ENCODE assay signal across 13 cellular contexts in the genomic region with DNA sequence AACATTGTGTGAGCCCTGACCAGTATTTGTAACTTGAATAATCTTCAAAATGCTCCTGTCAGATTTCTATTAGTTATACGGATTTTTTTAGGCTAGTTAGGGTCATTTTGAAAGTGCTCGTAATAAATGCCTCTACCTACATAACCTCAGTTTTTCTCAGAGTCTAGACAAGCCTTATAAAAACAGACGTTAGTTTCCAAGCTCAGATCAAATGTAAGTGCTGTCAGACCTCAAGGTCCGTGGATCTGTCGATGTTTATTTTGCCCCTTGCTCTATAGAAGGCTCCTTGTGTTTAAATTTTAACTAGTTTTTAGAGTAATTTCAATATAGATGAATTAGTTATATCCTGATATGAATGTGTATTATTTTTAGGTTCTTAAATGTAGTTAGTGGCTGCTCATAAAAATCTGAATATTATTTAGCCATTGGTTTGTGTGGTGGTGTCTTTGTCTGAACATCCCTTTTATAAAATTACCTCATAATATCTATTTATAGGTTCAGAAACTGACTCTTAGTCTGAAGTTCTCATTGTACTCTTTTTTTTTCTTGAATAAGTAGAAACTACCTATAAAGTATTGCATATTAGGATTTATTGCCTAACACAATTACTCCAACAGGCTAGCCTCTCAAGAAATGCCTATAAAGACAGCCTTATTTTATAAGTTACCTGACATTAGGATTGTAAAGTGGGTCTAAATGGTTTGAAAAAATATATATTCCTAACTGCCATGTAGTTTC.
DNase-seq lines count a peak whose midpoint lies in the region; ATAC-seq and TF ChIP-seq lines count a peak whose summit lies in the region.
"Had no signal": no experiment of that assay in that cellular context is flagged by ENCODE, and none has a peak within 500 bp of the region (broad histone marks: within the 10 kb centered on the region; RNA-seq: fewer than 3 reads in every experiment).

No MANE protein-coding gene starts in this region.

- H4K20me1 ChIP-seq in KMS-11 (ENCODE audit: insufficient read depth) (no peaks in the 10 kb centered on the region), osteoblast (ENCODE audit: insufficient read depth, low read length) (no peaks in the 10 kb centered on the region)

- 35 to 47% (median 40%) methylated on average over 5 of the region's 5 CpGs for WGBS in adrenal gland, 4 donors

- H3K27me3 ChIP-seq in KMS-11 (ENCODE audit: insufficient read depth, low read depth) (no peaks in the 10 kb centered on the region), adrenal gland (no peaks in the 10 kb centered on the region), osteoblast (ENCODE audit: insufficient read depth, low read length) (no peaks in the 10 kb centered on the region)
- H3K27me3 ChIP-seq: Peyer's patch had no signal

- TF ChIP-seq POLR2A in adrenal gland (IDR thresholded peaks at IDR 0.05) = peak in 1 of 2 donors; percentile 27

- DNase-seq in NCI-H1694 treated with DMSO at 0.1 percent for 48 hours (lab: John Stamatoyannopoulos, UW) (peak; percentile 49), NCI-H1694 (lab: John Stamatoyannopoulos, UW) (no peak), adrenal gland (no peak), osteoblast (ENCODE audit: insufficient read length, low spot score, missing footprints) (peak; percentile 36), AML-193 (lab: John Stamatoyannopoulos, UW) (no peak)
- no peak for DNase-seq in activated CD4-positive, CD25-positive, alpha-beta regulatory T cell (lab: John Stamatoyannopoulos, UW)
- DNase-seq: 8988T; activated CD8-positive, alpha-beta memory T cell treated with anti-CD3 and anti-CD28 coated beads, Interleukin-2, amount 50 U/mL, for 48 hours; COR-L47; foreskin melanocyte; Peyer's patch had no signal

- intact Hi-C loops in adrenal gland (cut with DNase I) = no loop called here

- H3K9me3 ChIP-seq in adrenal gland (replicated peaks in 1 of 3) (no peaks in the 10 kb centered on the region), osteoblast (ENCODE audit: low read depth, low read length) (no peaks in the 10 kb centered on the region)
- H3K9me3 ChIP-seq: Peyer's patch had no signal

- H3K79me2 ChIP-seq in KMS-11 (ENCODE audit: insufficient read depth, low read depth) (no peaks in the 10 kb centered on the region), osteoblast (ENCODE audit: insufficient read depth, low read length) (peaks cover 2% of the 10 kb centered on the region)

- ATAC-seq in GM21367 (IDR thresholded peaks at IDR 0.05; ENCODE audit: unreplicated experiment) = no peak

- no peak overlapping the region for H2AFZ ChIP-seq in KMS-11 (ENCODE audit: low read depth)
- H2AFZ ChIP-seq in osteoblast (ENCODE audit: low read length) = no peak overlapping the region

- H3K4me1 ChIP-seq in KMS-11 (ENCODE audit: low read depth, poor library complexity, severe bottlenecking) (peaks cover 28% of the 10 kb centered on the region), adrenal gland (replicated peaks in 1 of 2) (peaks cover 19 to 43% of the 10 kb centered on the region in 2 donors), osteoblast (ENCODE audit: insufficient read depth, low read length) (no peaks in the 10 kb centered on the region)

- peak overlapping the region; percentile 33 for H3K4me3 ChIP-seq in KMS-11 (IDR thresholded peaks at IDR 0.05; ENCODE audit: insufficient read depth, low read depth, low read length)
- peak overlapping the region in 2 of 4 donors; percentile 0 to 23 for H3K4me3 ChIP-seq in adrenal gland
- H3K4me3 ChIP-seq in osteoblast (ENCODE audit: insufficient read depth, low read length) = peak overlapping the region; percentile 35
- H3K4me3 ChIP-seq: Peyer's patch had no signal

- peak overlapping the region; percentile 21; the same call in 1 of the 2 replicates for H3K4me2 ChIP-seq in KMS-11
- H3K4me2 ChIP-seq in osteoblast (ENCODE audit: insufficient read depth, low read length) = peak overlapping the region; percentile 71

- H3K9ac ChIP-seq in KMS-11 = no peak overlapping the region

- TF ChIP-seq CTCF in KMS-11 (conservative IDR thresholded peaks at IDR 0.05; ENCODE audit: low read depth, low read length) (no peak), adrenal gland (IDR thresholded peaks at IDR 0.05) (no peak), osteoblast (IDR thresholded peaks at IDR 0.05; ENCODE audit: extremely low read depth, low read depth, low read length) (no peak)

- no peaks in the 10 kb centered on the region for H3K36me3 ChIP-seq in KMS-11 (ENCODE audit: insufficient read depth)
- peaks cover 0 to 2% of the 10 kb centered on the region in 2 donors for H3K36me3 ChIP-seq in adrenal gland (replicated peaks in 1 of 2)
- no peaks in the 10 kb centered on the region for H3K36me3 ChIP-seq in osteoblast (ENCODE audit: insufficient read depth, low read length)
- H3K36me3 ChIP-seq: Peyer's patch had no signal

- H3K27ac ChIP-seq in KMS-11 (no peak overlapping the region), adrenal gland (peak overlapping the region; percentile 36 to 75 (median 55)), osteoblast (ENCODE audit: low read depth, low read length) (peak overlapping the region; percentile 22)
- H3K27ac ChIP-seq: Peyer's patch had no signal

Comparison
In these comparisons a context has a peak if more than half of its experiments do, and no peak if none do; other contexts are left out.
1. DNase-seq: peak in NCI-H1694 treated with DMSO at 0.1 percent for 48 hours (single experiment) and osteoblast (single experiment); none in NCI-H1694 (single experiment), adrenal gland (0 of 7), activated CD4-positive, CD25-positive, alpha-beta regulatory T cell (0 of 4) and AML-193 (0 of 2).